Comparison of ENCODE assay signal across 2 cellular contexts in the genomic region with DNA sequence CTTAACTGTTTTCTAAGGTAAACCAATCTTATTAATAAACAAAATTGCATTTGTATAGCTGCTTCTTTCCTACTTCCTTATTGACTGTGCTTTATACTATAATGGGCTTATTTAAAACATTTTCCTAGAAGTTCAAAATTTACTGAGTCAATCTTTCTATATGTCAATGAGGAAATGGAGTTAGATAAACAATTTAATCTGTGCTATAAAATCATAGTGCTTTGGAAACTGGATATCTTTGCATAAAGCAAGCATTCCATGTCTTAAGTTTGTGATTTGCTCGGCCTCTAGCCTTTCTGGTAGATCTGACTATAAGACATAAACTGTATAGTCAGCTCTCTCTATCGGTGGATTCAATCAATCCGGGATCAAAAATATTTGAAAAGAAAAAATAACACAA.
TF ChIP-seq lines count a peak whose summit lies in the region.

No MANE protein-coding gene starts in this region.

TF ChIP-seq in SK-N-SH, 30 proteins besides CTCF, POLR2A, EP300 and RAD21 (continued from another document):
- TF ChIP-seq, protein P1, sequence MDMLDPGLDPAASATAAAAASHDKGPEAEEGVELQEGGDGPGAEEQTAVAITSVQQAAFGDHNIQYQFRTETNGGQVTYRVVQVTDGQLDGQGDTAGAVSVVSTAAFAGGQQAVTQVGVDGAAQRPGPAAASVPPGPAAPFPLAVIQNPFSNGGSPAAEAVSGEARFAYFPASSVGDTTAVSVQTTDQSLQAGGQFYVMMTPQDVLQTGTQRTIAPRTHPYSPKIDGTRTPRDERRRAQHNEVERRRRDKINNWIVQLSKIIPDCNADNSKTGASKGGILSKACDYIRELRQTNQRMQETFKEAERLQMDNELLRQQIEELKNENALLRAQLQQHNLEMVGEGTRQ (IDR thresholded peaks at IDR 0.05; ENCODE audit: borderline replicate concordance, low read depth, low read length), result no peak
- TF ChIP-seq, protein P2, sequence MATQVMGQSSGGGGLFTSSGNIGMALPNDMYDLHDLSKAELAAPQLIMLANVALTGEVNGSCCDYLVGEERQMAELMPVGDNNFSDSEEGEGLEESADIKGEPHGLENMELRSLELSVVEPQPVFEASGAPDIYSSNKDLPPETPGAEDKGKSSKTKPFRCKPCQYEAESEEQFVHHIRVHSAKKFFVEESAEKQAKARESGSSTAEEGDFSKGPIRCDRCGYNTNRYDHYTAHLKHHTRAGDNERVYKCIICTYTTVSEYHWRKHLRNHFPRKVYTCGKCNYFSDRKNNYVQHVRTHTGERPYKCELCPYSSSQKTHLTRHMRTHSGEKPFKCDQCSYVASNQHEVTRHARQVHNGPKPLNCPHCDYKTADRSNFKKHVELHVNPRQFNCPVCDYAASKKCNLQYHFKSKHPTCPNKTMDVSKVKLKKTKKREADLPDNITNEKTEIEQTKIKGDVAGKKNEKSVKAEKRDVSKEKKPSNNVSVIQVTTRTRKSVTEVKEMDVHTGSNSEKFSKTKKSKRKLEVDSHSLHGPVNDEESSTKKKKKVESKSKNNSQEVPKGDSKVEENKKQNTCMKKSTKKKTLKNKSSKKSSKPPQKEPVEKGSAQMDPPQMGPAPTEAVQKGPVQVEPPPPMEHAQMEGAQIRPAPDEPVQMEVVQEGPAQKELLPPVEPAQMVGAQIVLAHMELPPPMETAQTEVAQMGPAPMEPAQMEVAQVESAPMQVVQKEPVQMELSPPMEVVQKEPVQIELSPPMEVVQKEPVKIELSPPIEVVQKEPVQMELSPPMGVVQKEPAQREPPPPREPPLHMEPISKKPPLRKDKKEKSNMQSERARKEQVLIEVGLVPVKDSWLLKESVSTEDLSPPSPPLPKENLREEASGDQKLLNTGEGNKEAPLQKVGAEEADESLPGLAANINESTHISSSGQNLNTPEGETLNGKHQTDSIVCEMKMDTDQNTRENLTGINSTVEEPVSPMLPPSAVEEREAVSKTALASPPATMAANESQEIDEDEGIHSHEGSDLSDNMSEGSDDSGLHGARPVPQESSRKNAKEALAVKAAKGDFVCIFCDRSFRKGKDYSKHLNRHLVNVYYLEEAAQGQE (IDR thresholded peaks at IDR 0.05; ENCODE audit: low read depth, low read length), result no peak
- no peak for TF ChIP-seq NFIC (IDR thresholded peaks at IDR 0.05; ENCODE audit: borderline replicate concordance)
- no peak for TF ChIP-seq GABPA (IDR thresholded peaks at IDR 0.05; ENCODE audit: low read depth)
- no peak for TF ChIP-seq MXI1 (IDR thresholded peaks at IDR 0.05; ENCODE audit: low read depth, low read length)
- TF ChIP-seq YY1 (IDR thresholded peaks at IDR 0.05; ENCODE audit: low read depth), result no peak
- TF ChIP-seq, protein P3, sequence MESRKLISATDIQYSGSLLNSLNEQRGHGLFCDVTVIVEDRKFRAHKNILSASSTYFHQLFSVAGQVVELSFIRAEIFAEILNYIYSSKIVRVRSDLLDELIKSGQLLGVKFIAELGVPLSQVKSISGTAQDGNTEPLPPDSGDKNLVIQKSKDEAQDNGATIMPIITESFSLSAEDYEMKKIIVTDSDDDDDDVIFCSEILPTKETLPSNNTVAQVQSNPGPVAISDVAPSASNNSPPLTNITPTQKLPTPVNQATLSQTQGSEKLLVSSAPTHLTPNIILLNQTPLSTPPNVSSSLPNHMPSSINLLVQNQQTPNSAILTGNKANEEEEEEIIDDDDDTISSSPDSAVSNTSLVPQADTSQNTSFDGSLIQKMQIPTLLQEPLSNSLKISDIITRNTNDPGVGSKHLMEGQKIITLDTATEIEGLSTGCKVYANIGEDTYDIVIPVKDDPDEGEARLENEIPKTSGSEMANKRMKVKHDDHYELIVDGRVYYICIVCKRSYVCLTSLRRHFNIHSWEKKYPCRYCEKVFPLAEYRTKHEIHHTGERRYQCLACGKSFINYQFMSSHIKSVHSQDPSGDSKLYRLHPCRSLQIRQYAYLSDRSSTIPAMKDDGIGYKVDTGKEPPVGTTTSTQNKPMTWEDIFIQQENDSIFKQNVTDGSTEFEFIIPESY (IDR thresholded peaks at IDR 0.05; ENCODE audit: borderline replicate concordance, low read depth), result no peak
- TF ChIP-seq SMC3 (IDR thresholded peaks at IDR 0.05; ENCODE audit: low read depth, low read length), result no peak
- TF ChIP-seq NRF1 (IDR thresholded peaks at IDR 0.05; ENCODE audit: low read depth, low read length), result no peak
- no peak for TF ChIP-seq RXRA (IDR thresholded peaks at IDR 0.05; ENCODE audit: borderline replicate concordance, low read depth)
- TF ChIP-seq, protein P4, sequence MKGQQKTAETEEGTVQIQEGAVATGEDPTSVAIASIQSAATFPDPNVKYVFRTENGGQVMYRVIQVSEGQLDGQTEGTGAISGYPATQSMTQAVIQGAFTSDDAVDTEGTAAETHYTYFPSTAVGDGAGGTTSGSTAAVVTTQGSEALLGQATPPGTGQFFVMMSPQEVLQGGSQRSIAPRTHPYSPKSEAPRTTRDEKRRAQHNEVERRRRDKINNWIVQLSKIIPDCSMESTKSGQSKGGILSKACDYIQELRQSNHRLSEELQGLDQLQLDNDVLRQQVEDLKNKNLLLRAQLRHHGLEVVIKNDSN (IDR thresholded peaks at IDR 0.05; ENCODE audit: borderline replicate concordance, low read depth), result no peak
- no peak for TF ChIP-seq TAF1 (IDR thresholded peaks at IDR 0.05; ENCODE audit: borderline replicate concordance, low read depth, low read length)
- no peak for TF ChIP-seq FOXM1 (IDR thresholded peaks at IDR 0.05; ENCODE audit: low read depth)
- TF ChIP-seq FOSL2 (IDR thresholded peaks at IDR 0.05; ENCODE audit: borderline replicate concordance, low read depth), result no peak
TF ChIP-seq in SK-N-SH: peak in this region for 0.

TF ChIP-seq in SK-N-SH treated with all-trans-retinoic acid at 6 μM for 48 hours, 23 proteins besides CTCF, POLR2A, EP300 and RAD21 (continued from another document):
- TF ChIP-seq, protein P5, sequence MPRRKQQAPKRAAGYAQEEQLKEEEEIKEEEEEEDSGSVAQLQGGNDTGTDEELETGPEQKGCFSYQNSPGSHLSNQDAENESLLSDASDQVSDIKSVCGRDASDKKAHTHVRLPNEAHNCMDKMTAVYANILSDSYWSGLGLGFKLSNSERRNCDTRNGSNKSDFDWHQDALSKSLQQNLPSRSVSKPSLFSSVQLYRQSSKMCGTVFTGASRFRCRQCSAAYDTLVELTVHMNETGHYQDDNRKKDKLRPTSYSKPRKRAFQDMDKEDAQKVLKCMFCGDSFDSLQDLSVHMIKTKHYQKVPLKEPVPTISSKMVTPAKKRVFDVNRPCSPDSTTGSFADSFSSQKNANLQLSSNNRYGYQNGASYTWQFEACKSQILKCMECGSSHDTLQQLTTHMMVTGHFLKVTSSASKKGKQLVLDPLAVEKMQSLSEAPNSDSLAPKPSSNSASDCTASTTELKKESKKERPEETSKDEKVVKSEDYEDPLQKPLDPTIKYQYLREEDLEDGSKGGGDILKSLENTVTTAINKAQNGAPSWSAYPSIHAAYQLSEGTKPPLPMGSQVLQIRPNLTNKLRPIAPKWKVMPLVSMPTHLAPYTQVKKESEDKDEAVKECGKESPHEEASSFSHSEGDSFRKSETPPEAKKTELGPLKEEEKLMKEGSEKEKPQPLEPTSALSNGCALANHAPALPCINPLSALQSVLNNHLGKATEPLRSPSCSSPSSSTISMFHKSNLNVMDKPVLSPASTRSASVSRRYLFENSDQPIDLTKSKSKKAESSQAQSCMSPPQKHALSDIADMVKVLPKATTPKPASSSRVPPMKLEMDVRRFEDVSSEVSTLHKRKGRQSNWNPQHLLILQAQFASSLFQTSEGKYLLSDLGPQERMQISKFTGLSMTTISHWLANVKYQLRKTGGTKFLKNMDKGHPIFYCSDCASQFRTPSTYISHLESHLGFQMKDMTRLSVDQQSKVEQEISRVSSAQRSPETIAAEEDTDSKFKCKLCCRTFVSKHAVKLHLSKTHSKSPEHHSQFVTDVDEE (CRISPR knock-in tag; IDR thresholded peaks at IDR 0.05), result no peak
- TF ChIP-seq TOX (CRISPR knock-in tag; IDR thresholded peaks at IDR 0.05; ENCODE audit: borderline replicate concordance) (no peak), ZFP30 (CRISPR knock-in tag; IDR thresholded peaks at IDR 0.05) (no peak), TCF4 (CRISPR knock-in tag; IDR thresholded peaks at IDR 0.05; ENCODE audit: borderline replicate concordance) (no peak), ZC3H10 (CRISPR knock-in tag; IDR thresholded peaks at IDR 0.05) (no peak), ZFP3 (CRISPR knock-in tag; IDR thresholded peaks at IDR 0.05) (no peak)
TF ChIP-seq in SK-N-SH treated with all-trans-retinoic acid at 6 μM for 48 hours: peak in this region for 0.
